ENCODE assay signal across 21 cellular contexts in the genomic region with DNA sequence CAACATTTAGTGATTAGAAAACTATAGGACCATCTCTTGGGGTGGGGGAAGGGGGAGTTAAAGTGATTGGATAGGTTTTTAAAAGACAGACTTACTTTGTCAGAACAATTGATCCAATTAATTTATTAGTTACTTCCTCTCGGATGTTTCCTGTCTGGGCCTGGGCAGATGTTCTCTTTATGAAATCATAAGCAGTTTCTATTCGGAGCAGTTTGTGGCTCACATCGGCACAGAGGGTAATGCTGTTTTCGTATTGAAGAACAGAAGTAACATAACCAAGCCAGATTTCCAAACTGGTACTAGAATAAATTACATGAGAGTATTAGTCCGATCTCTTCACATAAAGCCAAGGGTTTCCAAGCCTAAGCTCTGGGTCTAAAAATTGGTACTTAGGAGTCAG. TPM values are rescaled to one million over a fixed set of nuclear protein-coding genes. Genes with fewer than 3 reads are reported as not detected.
DNase-seq lines count a peak whose midpoint lies in the region; ATAC-seq, FAIRE-seq and TF ChIP-seq lines count a peak whose summit lies in the region.
"Had no signal": no experiment of that assay in that cellular context is flagged by ENCODE, and none has a peak within 500 bp of the region (broad histone marks: within the 10 kb centered on the region; RNA-seq: fewer than 3 reads in every experiment).

No MANE protein-coding gene starts in this region.

- no peak overlapping the region for H2AFZ ChIP-seq in endothelial cell of umbilical vein (ENCODE audit: low read depth, low read length)

- no peaks in the 10 kb centered on the region for H3K9me1 ChIP-seq in endothelial cell of umbilical vein (replicated peaks; ENCODE audit: control insufficient read depth, extremely low read depth, insufficient read depth, low read length)

- peak overlapping the region; percentile 27 to 80 (median 57); a peak in 21 of 22 replicates for H3K4me2 ChIP-seq in BLaER1 treated with 17β-estradiol and CSF1 and Interleukin-3, amounts not matched to agents 10 nM and 100 nM
- H3K4me2 ChIP-seq in endothelial cell of umbilical vein (ENCODE audit: insufficient read depth, low read length), result peak overlapping the region; percentile 0
- H3K4me2 ChIP-seq: KMS-11 had no signal

- H3K79me2 ChIP-seq in endothelial cell of umbilical vein (ENCODE audit: control insufficient read depth, insufficient read depth, low read length), result no peaks in the 10 kb centered on the region

- POLR2A ChIA-PET in endothelial cell of umbilical vein (lab: Charles Lee), result no interaction called here

- DNase-seq in GM19239 (ENCODE audit: insufficient read length, low spot score), result no peak
- DNase-seq in RPMI8226, result peak; percentile 29
- peak; percentile 49 for DNase-seq in endothelial cell of umbilical vein (ENCODE audit: low read depth, low spot score)
- DNase-seq in iPS-NIHi11 (ENCODE audit: low spot score), result no peak
- DNase-seq: C1 segment of cervical spinal cord; CD4-positive, CD25-positive, alpha-beta regulatory T cell; CD8-positive, alpha-beta memory T cell; COR-L47; DMS 273 treated with DMSO at 0.1 percent for 48 hours; GDM1; H9 had no signal

- H3K36me3 ChIP-seq in BLaER1 treated with 17β-estradiol and CSF1 and Interleukin-3, amounts not matched to agents 10 nM and 100 nM, result no peaks in the 10 kb centered on the region
- H3K36me3 ChIP-seq in endothelial cell of umbilical vein (ENCODE audit: control insufficient read depth in 2 of 2, extremely low read depth in 1 of 2, insufficient read depth in 2 of 2, low read length in 2 of 2), result no peaks in the 10 kb centered on the region

- CTCF ChIA-PET in endothelial cell of umbilical vein (lab: Charles Lee), result interaction anchor here (2.1 kb wide), 1 partner anchor 48 kb away, joined by 14 read pairs; no protein-coding TSS in a partner anchor

- no peaks in the 10 kb centered on the region for H4K20me1 ChIP-seq in BLaER1 treated with 17β-estradiol and CSF1 and Interleukin-3, amounts not matched to agents 10 nM and 100 nM
- H4K20me1 ChIP-seq in endothelial cell of umbilical vein (replicated peaks; ENCODE audit: control insufficient read depth, extremely low read depth, insufficient read depth, low read length), result no peaks in the 10 kb centered on the region

- H3K27me3 ChIP-seq in BLaER1 treated with 17β-estradiol and CSF1 and Interleukin-3, amounts not matched to agents 10 nM and 100 nM, result no peaks in the 10 kb centered on the region
- peaks cover 24% of the 10 kb centered on the region in 2 experiments for H3K27me3 ChIP-seq in endothelial cell of umbilical vein (ENCODE audit: control insufficient read depth in 2 of 2, insufficient read depth in 2 of 2, low read length in 2 of 2)

- H3K9ac ChIP-seq in BLaER1 treated with 17β-estradiol and CSF1 and Interleukin-3, amounts not matched to agents 10 nM and 100 nM, result peak overlapping the region in 2 of 11 experiments; percentile 4 to 42; a peak in 1 of 22 replicates
- H3K9ac ChIP-seq in endothelial cell of umbilical vein (replicated peaks; ENCODE audit: extremely low read depth, insufficient read depth, low read length), result no peak overlapping the region
- H3K9ac ChIP-seq: KMS-11 had no signal

- H3K4me3 ChIP-seq in BLaER1 treated with 17β-estradiol and CSF1 and Interleukin-3, amounts not matched to agents 10 nM and 100 nM, result no peak overlapping the region
- H3K4me3 ChIP-seq in endothelial cell of umbilical vein (replicated peaks in 1 of 3; ENCODE audit: insufficient read depth in 1 of 3, low read depth in 1 of 3, low read length in 3 of 3), result no peak overlapping the region

- H3K4me1 ChIP-seq in BLaER1 treated with 17β-estradiol and CSF1 and Interleukin-3, amounts not matched to agents 10 nM and 100 nM, result peaks cover 26 to 39% (median 36%) of the 10 kb centered on the region in 10 experiments
- no peaks in the 10 kb centered on the region for H3K4me1 ChIP-seq in endothelial cell of umbilical vein (ENCODE audit: control insufficient read depth, extremely low read depth, insufficient read depth, low read length)

- intact Hi-C loops in endothelial cell of umbilical vein (cut with micrococcal nuclease), result no loop called here

- ATAC-seq in HG02610 (IDR thresholded peaks at IDR 0.05; ENCODE audit: unreplicated experiment) (no peak), GM21515 (IDR thresholded peaks at IDR 0.05; ENCODE audit: unreplicated experiment) (no peak), HG03135 (IDR thresholded peaks at IDR 0.05; ENCODE audit: unreplicated experiment) (no peak)

- TF ChIP-seq POLR2A in endothelial cell of umbilical vein (IDR thresholded peaks at IDR 0.05; ENCODE audit: low read depth, low read length), result no peak

- H3K9me3 ChIP-seq in BLaER1 treated with 17β-estradiol and CSF1 and Interleukin-3, amounts not matched to agents 10 nM and 100 nM (replicated peaks in 1 of 11), result peaks cover 0 to 4% (median 0%) of the 10 kb centered on the region in 11 experiments; a peak in 1 of 22 replicates
- no peaks in the 10 kb centered on the region for H3K9me3 ChIP-seq in endothelial cell of umbilical vein (replicated peaks; ENCODE audit: control insufficient read depth, insufficient read depth, low read length)

- BruUV-seq in endothelial cell of umbilical vein (replicated peaks; lab: Mats Ljungman, UMichigan), result no TSS peak

- dilution Hi-C loops in endothelial cell of umbilical vein (cut with MboI; ENCODE audit: extremely low pct_ligation_motif_present, low sequenced_read_pairs), result no loop called here

- FAIRE-seq in GM19239 (lab: Jason Lieb, UNC) (peak; percentile 14), endothelial cell of umbilical vein (lab: Jason Lieb, UNC) (peak; percentile 56)
- FAIRE-seq: A204.1, H1 had no signal

- no peak for TF ChIP-seq CTCF in endothelial cell of umbilical vein (IDR thresholded peaks at IDR 0.05; ENCODE audit: extremely low read depth in 1 of 2, insufficient read depth in 1 of 2, low read depth in 1 of 2, low read length in 2 of 2)

- H3K27ac ChIP-seq in BLaER1 treated with 17β-estradiol and CSF1 and Interleukin-3, amounts not matched to agents 10 nM and 100 nM, result peak overlapping the region in 6 of 11 experiments; percentile 18 to 60 (median 36); a peak in 9 of 22 replicates
- no peak overlapping the region for H3K27ac ChIP-seq in endothelial cell of umbilical vein (ENCODE audit: insufficient read depth, low read depth, low read length)
- H3K27ac ChIP-seq: KMS-11 had no signal

TF ChIP-seq in endothelial cell of umbilical vein, 7 proteins besides CTCF, POLR2A, EP300 and RAD21:
- no peak for TF ChIP-seq POLR2AphosphoS5 (IDR thresholded peaks at IDR 0.05; ENCODE audit: insufficient read depth, low read depth, low read length)
- TF ChIP-seq, protein P1, sequence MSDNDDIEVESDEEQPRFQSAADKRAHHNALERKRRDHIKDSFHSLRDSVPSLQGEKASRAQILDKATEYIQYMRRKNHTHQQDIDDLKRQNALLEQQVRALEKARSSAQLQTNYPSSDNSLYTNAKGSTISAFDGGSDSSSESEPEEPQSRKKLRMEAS (IDR thresholded peaks at IDR 0.05; ENCODE audit: insufficient read depth, insufficient read length), result no peak
- no peak for TF ChIP-seq GATA2 (IDR thresholded peaks at IDR 0.05; ENCODE audit: insufficient read depth, insufficient read length, low read depth, low read length)
- TF ChIP-seq MYC (IDR thresholded peaks at IDR 0.05; ENCODE audit: low read depth, low read length), result no peak
- TF ChIP-seq FOS (IDR thresholded peaks at IDR 0.05; ENCODE audit: borderline replicate concordance, insufficient read depth, low read length), result no peak
- TF ChIP-seq JUN (IDR thresholded peaks at IDR 0.05; ENCODE audit: borderline replicate concordance, insufficient read depth, insufficient read length, low read depth), result no peak
- TF ChIP-seq EZH2 (IDR thresholded peaks at IDR 0.05; ENCODE audit: borderline replicate concordance, low read depth, low read length, severe bottlenecking), result no peak
TF ChIP-seq in endothelial cell of umbilical vein: peak in this region for 0.

RNA-seq across cellular contexts. Expression of a gene that starts 20.6 kb away (rescaled TPM):
- 0.11 TPM in 1 of 2 replicates, not detected in the other for total RNA-seq in endothelial cell of umbilical vein
- not detected in 2 replicates for polyA plus RNA-seq in endothelial cell of umbilical vein
- not detected in 2 replicates for polyA plus RNA-seq in endothelial cell of umbilical vein (2011; cell fraction: cytosol; rRNA removed)
- not detected in 2 replicates for polyA plus RNA-seq in endothelial cell of umbilical vein (2011; cell fraction: nucleus; rRNA removed)
- not detected in 2 replicates for polyA plus RNA-seq in endothelial cell of umbilical vein (2012)
- polyA minus RNA-seq in endothelial cell of umbilical vein, result not detected in 2 replicates
- not detected for polyA minus RNA-seq in endothelial cell of umbilical vein (2011; cell fraction: cytosol; rRNA and poly(A)+ RNA removed)
- not detected in 2 replicates for polyA minus RNA-seq in endothelial cell of umbilical vein (2011; cell fraction: nucleus; rRNA and poly(A)+ RNA removed)
- total RNA-seq: CD4-positive, CD25-positive, alpha-beta regulatory T cell; CD8-positive, alpha-beta memory T cell; Daoy; HT-29; LHCN-M2 had no signal
- polyA plus RNA-seq: CD4-positive, CD25-positive, alpha-beta regulatory T cell; CD8-positive, alpha-beta memory T cell had no signal

RNA-seq across cellular contexts. Expression of a gene that starts 52.1 kb away (rescaled TPM):
- total RNA-seq in endothelial cell of umbilical vein, result 0.12 and 1.1 TPM in 2 replicates
- 0.10 and 0.46 TPM in 2 replicates for polyA plus RNA-seq in endothelial cell of umbilical vein
- polyA plus RNA-seq in endothelial cell of umbilical vein (2011; cell fraction: cytosol; rRNA removed), result 0.09 and 0.14 TPM in 2 replicates
- polyA plus RNA-seq in endothelial cell of umbilical vein (2011; cell fraction: nucleus; rRNA removed), result 0.31 and 0.32 TPM in 2 replicates
- polyA plus RNA-seq in endothelial cell of umbilical vein (2012), result 0.11 and 0.12 TPM in 2 replicates
- polyA minus RNA-seq in endothelial cell of umbilical vein, result 0.22 and 0.42 TPM in 2 replicates
- polyA minus RNA-seq in endothelial cell of umbilical vein (2011; cell fraction: cytosol; rRNA and poly(A)+ RNA removed), result not detected
- polyA minus RNA-seq in endothelial cell of umbilical vein (2011; cell fraction: nucleus; rRNA and poly(A)+ RNA removed), result 0.29 TPM in 2 replicates
- total RNA-seq: Daoy, LHCN-M2 had no signal

Comparison
In these comparisons a context has a peak if more than half of its experiments do, and no peak if none do; other contexts are left out.
1. DNase-seq: peak in RPMI8226 (single experiment) and endothelial cell of umbilical vein (single experiment); none in GM19239 (single experiment) and iPS-NIHi11 (single experiment).